Comparison of ENCODE assay signal across 1 cellular context in the genomic region with DNA sequence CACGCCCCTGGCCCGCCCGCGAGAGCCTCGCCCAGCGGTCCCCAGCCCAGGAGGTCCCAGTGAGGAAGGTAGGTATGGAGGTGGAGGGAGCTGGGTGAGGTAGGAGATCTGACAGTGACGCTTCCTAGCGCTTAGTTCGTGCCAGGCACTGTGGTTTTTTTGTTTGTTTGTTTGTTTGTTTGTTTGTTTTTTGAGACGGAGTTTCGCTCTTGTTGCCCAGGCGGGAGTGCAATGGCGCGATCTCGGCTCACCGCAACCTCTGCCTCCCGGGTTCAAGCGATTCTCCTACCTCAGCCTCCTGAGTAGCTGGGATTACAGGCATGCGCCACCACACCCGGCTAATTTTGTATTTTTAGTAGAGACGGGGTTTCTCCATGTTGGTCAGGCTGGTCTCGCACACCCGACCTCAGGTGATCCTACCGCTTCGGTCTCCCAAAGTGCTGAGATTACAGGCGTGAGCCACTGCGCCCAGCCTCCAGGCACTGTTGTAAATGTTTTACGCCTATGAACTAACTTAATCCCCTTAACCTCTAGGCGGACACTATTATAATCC.
TF ChIP-seq lines count a peak whose summit lies in the region.

No MANE protein-coding gene starts in this region.

TF ChIP-seq in HepG2, 621 proteins besides CTCF, POLR2A, EP300 and RAD21:
- peak; percentile 67; the same call in 1 of the 2 replicates for TF ChIP-seq ZMYM2 (CRISPR knock-in tag; IDR thresholded peaks at IDR 0.05)
- 0 out of 2 replicates have a peak, but pooled peaks have one; percentile 4 for TF ChIP-seq CENPT (CRISPR knock-in tag; IDR thresholded peaks at IDR 0.05; ENCODE audit: low read depth)
TF ChIP-seq in HepG2: peak in this region for 2; not testable (repeated sequence) for 619.
